Comparison of ENCODE assay signal across 21 cellular contexts in the genomic region with DNA sequence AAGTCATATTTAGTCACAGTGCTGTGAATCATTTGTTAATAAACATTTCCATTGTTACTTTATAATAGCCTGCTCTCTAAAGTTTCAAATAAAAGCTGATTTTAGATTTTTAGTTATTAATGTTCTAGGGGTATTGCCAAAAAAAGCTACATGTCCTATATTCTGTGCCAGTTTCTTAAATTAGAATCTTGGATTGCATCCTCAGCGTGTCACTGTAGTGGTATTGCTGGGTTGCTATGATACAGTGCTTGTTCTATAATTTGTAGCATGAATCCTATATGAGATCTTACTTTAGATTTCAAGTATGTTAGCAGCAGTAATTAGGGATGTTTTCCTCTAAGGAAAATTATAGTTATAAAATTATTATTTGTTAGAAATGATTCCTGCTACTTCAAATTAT. TPM values are rescaled to one million over a fixed set of nuclear protein-coding genes. Genes with fewer than 3 reads are reported as not detected.
DNase-seq lines count a peak whose midpoint lies in the region; ATAC-seq and TF ChIP-seq lines count a peak whose summit lies in the region.
"Had no signal": no experiment of that assay in that cellular context is flagged by ENCODE, and none has a peak within 500 bp of the region (broad histone marks: within the 10 kb centered on the region; RNA-seq: fewer than 3 reads in every experiment).

No MANE protein-coding gene starts in this region.

- no TSS peak for BruUV-seq in PC-9 (replicated peaks; lab: Mats Ljungman, UMichigan)

- no peaks in the 10 kb centered on the region for H4K20me1 ChIP-seq in PC-9 (ENCODE audit: insufficient read depth)

- H3K4me3 Mint-ChIP-seq in T-helper 17 cell: no peak overlapping the region
- H3K4me3 Mint-ChIP-seq: activated naive CD4-positive, alpha-beta T cell treated with anti-CD3 and anti-CD28 coated beads for 36 hours; activated T-cell treated with anti-CD3 and anti-CD28 coated beads, Interleukin-2, amount 50 U/mL, for 4 hours; nephron had no signal

- H3K79me2 ChIP-seq in PC-9 (ENCODE audit: low read depth): peaks cover 15% of the 10 kb centered on the region

- 7 to 14% (median 13%) methylated on average over 1 of the region's 1 CpG for WGBS in psoas muscle, 3 donors

- POLR2A ChIA-PET in PC-9 (lab: Charles Lee; ENCODE audit: unreplicated experiment): no interaction called here

- CTCF ChIA-PET in PC-9 (lab: Charles Lee): no interaction called here

- H3K4me3 ChIP-seq in psoas muscle (no peak overlapping the region), PC-9 (no peak overlapping the region)

- H3K27ac Mint-ChIP-seq in T-helper 17 cell: peak overlapping the region; percentile 29
- H3K27ac Mint-ChIP-seq: activated naive CD4-positive, alpha-beta T cell treated with anti-CD3 and anti-CD28 coated beads for 36 hours; nephron had no signal

- H3K9me3 ChIP-seq in T-helper 17 cell (ENCODE audit: control insufficient read depth, low read length, poor library complexity, severe bottlenecking) (no peaks in the 10 kb centered on the region), psoas muscle (no peaks in the 10 kb centered on the region), PC-9 (ENCODE audit: insufficient read depth, low read depth) (peaks cover 2% of the 10 kb centered on the region; the same call in 1 of the 2 replicates)

- H3K4me2 ChIP-seq in PC-9: no peak overlapping the region

- H3K27me3 ChIP-seq in psoas muscle (ENCODE audit: insufficient read depth in 3 of 3, low read length in 2 of 3): no peaks in the 10 kb centered on the region
- no peaks in the 10 kb centered on the region for H3K27me3 ChIP-seq in PC-9 (ENCODE audit: insufficient read depth, low read depth)

- no peaks in the 10 kb centered on the region for H3K27me3 Mint-ChIP-seq in T-helper 17 cell

- H3K4me1 Mint-ChIP-seq in T-helper 17 cell: peaks cover 35% of the 10 kb centered on the region

- no peak overlapping the region for H2AFZ ChIP-seq in PC-9

- H3K36me3 Mint-ChIP-seq in T-helper 17 cell (ENCODE audit: low read depth): no peaks in the 10 kb centered on the region

- TF ChIP-seq CTCF in psoas muscle (IDR thresholded peaks at IDR 0.05) (no peak), PC-9 (conservative IDR thresholded peaks at IDR 0.05) (no peak)

- H3K27ac ChIP-seq in psoas muscle: peak overlapping the region; percentile 7
- H3K27ac ChIP-seq in PC-9: no peak overlapping the region

- no peak for ATAC-seq in T-helper 17 cell
- peak in 3 of 4 donors; percentile 64 to 85 (median 82) for ATAC-seq in psoas muscle
- no peak for ATAC-seq in GM21390 (IDR thresholded peaks at IDR 0.05; ENCODE audit: unreplicated experiment)
- no peak for ATAC-seq in GM18873 (IDR thresholded peaks at IDR 0.05; ENCODE audit: low FRiP score, unreplicated experiment)
- ATAC-seq: activated CD4-positive, CD25-positive, alpha-beta regulatory T cell treated with anti-CD3 and anti-CD28 coated beads, Interleukin-2, amount 50 U/mL, for 24 hours; activated T-cell treated with anti-CD3 and anti-CD28 coated beads, Interleukin-2, amount 50 U/mL, for 4 hours; left lobe of liver had no signal

- H3K36me3 ChIP-seq in psoas muscle (ENCODE audit: insufficient read depth in 1 of 2, low read depth in 1 of 2) (no peaks in the 10 kb centered on the region), PC-9 (ENCODE audit: low read depth) (no peaks in the 10 kb centered on the region)

- DNase-seq in G401 (ENCODE audit: low spot score) (peak; percentile 35), T-helper 17 cell (no peak), fibroblast of gingiva (ENCODE audit: low read depth) (peak; percentile 85), psoas muscle (no peak), PC-9 (no peak), NCI-H1092 (lab: John Stamatoyannopoulos, UW) (no peak)
- DNase-seq: activated CD8-positive, alpha-beta memory T cell treated with anti-CD3 and anti-CD28 coated beads for 24 hours; activated naive CD4-positive, alpha-beta T cell treated with anti-CD3 and anti-CD28 coated beads for 36 hours; activated T-cell treated with anti-CD3 and anti-CD28 coated beads, Interleukin-2, amount 50 U/mL, for 4 hours; DMS 273 treated with DMSO at 0.1 percent for 48 hours; effector CD8-positive, alpha-beta T cell; GDM1; HCEC 1CT; midbrain; NCI-H1436 treated with DMSO at 0.1 percent for 48 hours; NCI-H524 treated with DMSO at 0.1 percent for 48 hours had no signal

- intact Hi-C loops in psoas muscle (cut with DNase I) (no loop called here), PC-9 (cut with micrococcal nuclease; ENCODE audit: unreplicated experiment) (no loop called here)

- H3F3A ChIP-seq in PC-9 (ENCODE audit: insufficient read depth, low read depth): no peaks in the 10 kb centered on the region

- in situ Hi-C loops in G401 (cut with HindIII; ENCODE audit: low sequenced_read_pairs): no loop called here

- H3K4me1 ChIP-seq in psoas muscle: peaks cover 47% of the 10 kb centered on the region
- no peaks in the 10 kb centered on the region for H3K4me1 ChIP-seq in PC-9 (replicated peaks; ENCODE audit: insufficient read depth)

- H3K9me2 ChIP-seq in PC-9 (ENCODE audit: insufficient read depth): no peaks in the 10 kb centered on the region

RNA-seq across cellular contexts. Expression of gene PPP2R5A, which starts 16.4 kb away (rescaled TPM):
- 62.5 and 90.2 TPM in 2 replicates for total RNA-seq in G401 (2014; rRNA removed; shearing (Covaris generic))
- total RNA-seq in T-helper 17 cell (10 to 100 TPM; 52.1 to 52.4 TPM), psoas muscle (10 to 100 TPM; 28.5 to 55.1 (median 32.0) TPM), PC-9 (2021) (22.8 and 26.7 TPM in 2 replicates)
- polyA plus RNA-seq in psoas muscle: 10 to 100 TPM; 27.7 to 46.5 (median 28.1) TPM

Comparison
In these comparisons a context has a peak if more than half of its experiments do, and no peak if none do; other contexts are left out.
1. DNase-seq: peak in G401 (single experiment) and fibroblast of gingiva (single experiment); none in T-helper 17 cell (0 of 3), psoas muscle (0 of 2), PC-9 (0 of 2) and NCI-H1092 (single experiment).
2. ATAC-seq: peak in psoas muscle (3 of 4); none in T-helper 17 cell (single experiment), GM21390 (single experiment) and GM18873 (single experiment).